In the genomic region with DNA sequence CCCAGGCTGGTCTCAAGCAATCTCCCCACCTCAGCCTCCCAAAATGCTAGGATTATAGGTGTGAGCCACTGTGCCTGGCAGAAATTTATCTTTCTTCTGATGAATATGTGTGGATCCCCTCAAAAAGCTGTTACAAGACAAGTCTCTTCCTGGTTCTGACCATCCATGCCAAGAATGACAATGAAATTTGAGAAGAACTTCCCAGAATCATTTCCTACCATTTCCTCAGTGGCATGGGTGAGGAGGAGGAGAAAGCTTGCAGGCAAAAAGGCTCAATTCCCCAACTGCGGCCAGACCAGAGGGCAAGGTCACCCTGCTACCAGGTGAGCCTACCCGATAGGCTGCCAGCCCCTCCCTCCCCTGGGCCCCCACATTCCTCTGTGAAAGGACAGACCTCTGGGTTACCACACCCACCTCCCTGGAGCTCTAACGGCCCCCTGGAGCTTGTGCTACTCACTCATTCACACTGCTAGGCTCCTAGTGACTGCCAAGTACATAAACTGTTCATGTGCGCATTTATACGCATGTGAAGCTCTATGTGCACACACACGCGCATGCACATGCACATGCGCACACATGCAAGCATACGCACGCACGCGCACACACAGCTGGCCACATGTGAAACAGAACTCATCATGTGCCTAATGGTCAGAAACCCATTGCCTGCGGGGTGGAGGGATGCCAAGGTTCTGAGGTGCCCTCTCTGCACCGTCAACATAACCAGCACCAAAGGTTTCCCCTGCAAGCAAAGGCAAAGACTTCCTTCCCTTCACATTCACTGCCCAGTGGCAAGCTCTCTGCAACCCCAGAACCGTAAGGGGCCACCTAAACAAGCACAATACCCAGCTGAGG, we compare ENCODE assay signal across 27 cellular contexts. TPM values are rescaled to one million over a fixed set of nuclear protein-coding genes. Genes with fewer than 3 reads are reported as not detected.
DNase-seq lines count a peak whose midpoint lies in the region; ATAC-seq, FAIRE-seq and TF ChIP-seq lines count a peak whose summit lies in the region.
"Had no signal": no experiment of that assay in that cellular context is flagged by ENCODE, and none has a peak within 500 bp of the region (broad histone marks: within the 10 kb centered on the region; RNA-seq: fewer than 3 reads in every experiment).

No MANE protein-coding gene starts in this region.

- H3K36me3 Mint-ChIP-seq in activated T-cell treated with anti-CD3 and anti-CD28 coated beads, Interleukin-2, amount 50 U/mL, for 24 hours (ENCODE audit: low read depth), result peaks cover 96% of the 10 kb centered on the region
- H3K36me3 Mint-ChIP-seq in activated T-cell treated with anti-CD3 and anti-CD28 coated beads, Interleukin-2, amount 50 U/mL, for 4 hours (ENCODE audit: insufficient read depth), result peaks cover 55% of the 10 kb centered on the region
- H3K36me3 Mint-ChIP-seq in Calu3 (ENCODE audit: insufficient read depth, unreplicated experiment), result peaks cover 17% of the 10 kb centered on the region

- peaks cover 28% of the 10 kb centered on the region in 2 experiments for H3K36me3 ChIP-seq in endothelial cell of umbilical vein (ENCODE audit: control insufficient read depth in 2 of 2, extremely low read depth in 1 of 2, insufficient read depth in 2 of 2, low read length in 2 of 2)

- no peak overlapping the region for H3K4me3 ChIP-seq in endothelial cell of umbilical vein (replicated peaks in 1 of 3; ENCODE audit: insufficient read depth in 1 of 3, low read depth in 1 of 3, low read length in 3 of 3)
- H3K4me3 ChIP-seq: BLaER1 treated with 17β-estradiol and CSF1 and Interleukin-3, amounts not matched to agents 10 nM and 100 nM; GM23248; HAP-1; SJSA1 had no signal

- intact Hi-C loops in endothelial cell of umbilical vein (cut with micrococcal nuclease), result no loop called here
- intact Hi-C loops in Calu3 (cut with micrococcal nuclease; ENCODE audit: unreplicated experiment), result no loop called here

- H3K4me1 ChIP-seq in endothelial cell of umbilical vein (ENCODE audit: control insufficient read depth, extremely low read depth, insufficient read depth, low read length), result no peaks in the 10 kb centered on the region
- H3K4me1 ChIP-seq: HAP-1, SJSA1 had no signal

- CTCF ChIA-PET in endothelial cell of umbilical vein (lab: Charles Lee), result interaction anchor here (1.6 kb wide), 1 partner anchor 10 kb away, joined by 5 read pairs; no protein-coding TSS in a partner anchor
- CTCF ChIA-PET in Calu3 (lab: Charles Lee), result interaction anchor here (0.6 kb wide), 1 partner anchor 13 kb away, joined by 3 read pairs; no protein-coding TSS in a partner anchor

- no peaks in the 10 kb centered on the region for H4K20me1 ChIP-seq in endothelial cell of umbilical vein (replicated peaks; ENCODE audit: control insufficient read depth, extremely low read depth, insufficient read depth, low read length)

- H3K9ac ChIP-seq in endothelial cell of umbilical vein (replicated peaks; ENCODE audit: extremely low read depth, insufficient read depth, low read length), result no peak overlapping the region
- H3K9ac ChIP-seq: BLaER1 treated with 17β-estradiol and CSF1 and Interleukin-3, amounts not matched to agents 10 nM and 100 nM; GM23248 had no signal

- no peak overlapping the region for H3K4me3 Mint-ChIP-seq in activated T-cell treated with anti-CD3 and anti-CD28 coated beads, Interleukin-2, amount 50 U/mL, for 24 hours
- no peak overlapping the region for H3K4me3 Mint-ChIP-seq in activated T-cell treated with anti-CD3 and anti-CD28 coated beads, Interleukin-2, amount 50 U/mL, for 4 hours
- H3K4me3 Mint-ChIP-seq in Calu3 (ENCODE audit: low read depth, unreplicated experiment), result no peak overlapping the region
- H3K4me3 Mint-ChIP-seq: CD8-positive, alpha-beta T cell had no signal

- no peaks in the 10 kb centered on the region for H3K9me3 ChIP-seq in endothelial cell of umbilical vein (replicated peaks; ENCODE audit: control insufficient read depth, insufficient read depth, low read length)
- H3K9me3 ChIP-seq: BLaER1 treated with 17β-estradiol and CSF1 and Interleukin-3, amounts not matched to agents 10 nM and 100 nM; HAP-1; SJSA1 had no signal

- DNase-seq in activated T-cell treated with anti-CD3 and anti-CD28 coated beads, Interleukin-2, amount 50 U/mL, for 24 hours, result peak; percentile 19
- DNase-seq in activated T-cell treated with anti-CD3 and anti-CD28 coated beads, Interleukin-2, amount 50 U/mL, for 4 hours, result no peak
- DNase-seq in endothelial cell of umbilical vein (ENCODE audit: low read depth, low spot score), result peak; percentile 35
- peak; percentile 59 for DNase-seq in mesenteric fat pad (ENCODE audit: low spot score)
- no peak for DNase-seq in amygdala (lab: John Stamatoyannopoulos, UW)
- no peak for DNase-seq in NCI-H146 (lab: John Stamatoyannopoulos, UW)
- DNase-seq in Calu3, result no peak
- DNase-seq: 8988T; CD8-positive, alpha-beta T cell; GM23248; KG1; NCI-H1105; NCI-H1694; NCI-H2081; NCI-H2171; NCI-H345; NCI-H524; NCI-H774 had no signal

- no peaks in the 10 kb centered on the region for H3K9me1 ChIP-seq in endothelial cell of umbilical vein (replicated peaks; ENCODE audit: control insufficient read depth, extremely low read depth, insufficient read depth, low read length)

- BruUV-seq in endothelial cell of umbilical vein (replicated peaks; lab: Mats Ljungman, UMichigan) (no TSS peak), Calu3 (replicated peaks; lab: Mats Ljungman, UMichigan) (no TSS peak)

- peaks cover 18% of the 10 kb centered on the region for H3K4me1 Mint-ChIP-seq in activated T-cell treated with anti-CD3 and anti-CD28 coated beads, Interleukin-2, amount 50 U/mL, for 24 hours (ENCODE audit: low read depth)
- peaks cover 4% of the 10 kb centered on the region for H3K4me1 Mint-ChIP-seq in activated T-cell treated with anti-CD3 and anti-CD28 coated beads, Interleukin-2, amount 50 U/mL, for 4 hours (ENCODE audit: low read depth)
- no peaks in the 10 kb centered on the region for H3K4me1 Mint-ChIP-seq in Calu3 (ENCODE audit: low read depth, unreplicated experiment)

- H2AFZ ChIP-seq in endothelial cell of umbilical vein (ENCODE audit: low read depth, low read length), result no peak overlapping the region
- H2AFZ ChIP-seq: GM23248 had no signal

- no peaks in the 10 kb centered on the region for H3K79me2 ChIP-seq in endothelial cell of umbilical vein (ENCODE audit: control insufficient read depth, insufficient read depth, low read length)

- dilution Hi-C loops in endothelial cell of umbilical vein (cut with MboI; ENCODE audit: extremely low pct_ligation_motif_present, low sequenced_read_pairs), result no loop called here

- no peak overlapping the region for H3K27ac ChIP-seq in endothelial cell of umbilical vein (ENCODE audit: insufficient read depth, low read depth, low read length)
- H3K27ac ChIP-seq: BLaER1 treated with 17β-estradiol and CSF1 and Interleukin-3, amounts not matched to agents 10 nM and 100 nM; GM23248; HL-60; SJSA1 had no signal

- TF ChIP-seq POLR2A in endothelial cell of umbilical vein (IDR thresholded peaks at IDR 0.05; ENCODE audit: low read depth, low read length), result no peak

- no peaks in the 10 kb centered on the region for H3K9me3 Mint-ChIP-seq in activated T-cell treated with anti-CD3 and anti-CD28 coated beads, Interleukin-2, amount 50 U/mL, for 24 hours
- no peaks in the 10 kb centered on the region for H3K9me3 Mint-ChIP-seq in activated T-cell treated with anti-CD3 and anti-CD28 coated beads, Interleukin-2, amount 50 U/mL, for 4 hours
- no peaks in the 10 kb centered on the region for H3K9me3 Mint-ChIP-seq in Calu3 (ENCODE audit: low read depth, unreplicated experiment)
- H3K9me3 Mint-ChIP-seq: CD8-positive, alpha-beta T cell had no signal

- ATAC-seq in activated T-cell treated with anti-CD3 and anti-CD28 coated beads, Interleukin-2, amount 50 U/mL, for 4 hours, result no peak
- ATAC-seq: CD8-positive, alpha-beta T cell; Right ventricle myocardium inferior had no signal

- H3K27me3 Mint-ChIP-seq in activated T-cell treated with anti-CD3 and anti-CD28 coated beads, Interleukin-2, amount 50 U/mL, for 24 hours, result no peaks in the 10 kb centered on the region
- no peaks in the 10 kb centered on the region for H3K27me3 Mint-ChIP-seq in activated T-cell treated with anti-CD3 and anti-CD28 coated beads, Interleukin-2, amount 50 U/mL, for 4 hours (ENCODE audit: low read depth)
- no peaks in the 10 kb centered on the region for H3K27me3 Mint-ChIP-seq in Calu3 (ENCODE audit: unreplicated experiment)

- no peaks in the 10 kb centered on the region for H3K27me3 ChIP-seq in endothelial cell of umbilical vein (ENCODE audit: control insufficient read depth in 2 of 2, insufficient read depth in 2 of 2, low read length in 2 of 2)
- H3K27me3 ChIP-seq: BLaER1 treated with 17β-estradiol and CSF1 and Interleukin-3, amounts not matched to agents 10 nM and 100 nM; SJSA1 had no signal

- FAIRE-seq in endothelial cell of umbilical vein (lab: Jason Lieb, UNC), result peak; percentile 43
- FAIRE-seq: G401.6, GM18507, RCC 7860 had no signal

- H3K4me2 ChIP-seq in endothelial cell of umbilical vein (ENCODE audit: insufficient read depth, low read length), result no peak overlapping the region

- H3K27ac Mint-ChIP-seq in activated T-cell treated with anti-CD3 and anti-CD28 coated beads, Interleukin-2, amount 50 U/mL, for 24 hours, result no peak overlapping the region
- H3K27ac Mint-ChIP-seq in Calu3 (ENCODE audit: unreplicated experiment), result no peak overlapping the region
- H3K27ac Mint-ChIP-seq: CD8-positive, alpha-beta T cell had no signal

- TF ChIP-seq CTCF in endothelial cell of umbilical vein (IDR thresholded peaks at IDR 0.05; ENCODE audit: extremely low read depth in 1 of 2, insufficient read depth in 1 of 2, low read depth in 1 of 2, low read length in 2 of 2), result no peak
- no peak for TF ChIP-seq CTCF in Calu3 (IDR thresholded peaks at IDR 0.05; ENCODE audit: unreplicated experiment)

- POLR2A ChIA-PET in endothelial cell of umbilical vein (lab: Charles Lee), result no interaction called here

RNA-seq across cellular contexts. Expression of gene MRAP, which starts 17.1 kb away (rescaled TPM):
- not detected for total RNA-seq in activated T-cell treated with anti-CD3 and anti-CD28 coated beads, Interleukin-2, amount 50 U/mL, for 4 hours
- total RNA-seq in endothelial cell of umbilical vein (not detected in 2 replicates), mesenteric fat pad (149 TPM), Calu3 (2022) (not detected in 2 replicates)
- not detected in 2 replicates for polyA plus RNA-seq in endothelial cell of umbilical vein
- polyA plus RNA-seq in endothelial cell of umbilical vein (2011; cell fraction: cytosol; rRNA removed), result not detected in 2 replicates
- not detected in 2 replicates for polyA plus RNA-seq in endothelial cell of umbilical vein (2011; cell fraction: nucleus; rRNA removed)
- polyA plus RNA-seq in endothelial cell of umbilical vein (2012), result not detected in 2 replicates
- not detected in 2 replicates for polyA minus RNA-seq in endothelial cell of umbilical vein
- polyA minus RNA-seq in endothelial cell of umbilical vein (2011; cell fraction: cytosol; rRNA and poly(A)+ RNA removed), result not detected
- not detected in 2 replicates for polyA minus RNA-seq in endothelial cell of umbilical vein (2011; cell fraction: nucleus; rRNA and poly(A)+ RNA removed)
- total RNA-seq: CD8-positive, alpha-beta T cell; Daoy; GM23248; SJSA1 had no signal
- polyA plus RNA-seq: GM23248 had no signal

RNA-seq across cellular contexts. Expression of gene MIS18A, which starts 36.9 kb away (rescaled TPM):
- total RNA-seq in activated T-cell treated with anti-CD3 and anti-CD28 coated beads, Interleukin-2, amount 50 U/mL, for 4 hours, result 10 to 100 TPM; 21.2 to 30.7 (median 22.8) TPM
- total RNA-seq in endothelial cell of umbilical vein (19.4 and 19.7 TPM in 2 replicates), mesenteric fat pad (5.4 TPM), Calu3 (2022) (10.9 and 13.7 TPM in 2 replicates)
- 6.3 and 7.9 TPM in 2 replicates for polyA plus RNA-seq in endothelial cell of umbilical vein
- 10.1 and 10.7 TPM in 2 replicates for polyA plus RNA-seq in endothelial cell of umbilical vein (2011; cell fraction: cytosol; rRNA removed)
- polyA plus RNA-seq in endothelial cell of umbilical vein (2011; cell fraction: nucleus; rRNA removed), result 2.2 and 4.7 TPM in 2 replicates
- polyA plus RNA-seq in endothelial cell of umbilical vein (2012), result 10.7 and 15.0 TPM in 2 replicates
- polyA minus RNA-seq in endothelial cell of umbilical vein, result 2.2 and 4.8 TPM in 2 replicates
- polyA minus RNA-seq in endothelial cell of umbilical vein (2011; cell fraction: cytosol; rRNA and poly(A)+ RNA removed), result 6.6 TPM
- polyA minus RNA-seq in endothelial cell of umbilical vein (2011; cell fraction: nucleus; rRNA and poly(A)+ RNA removed), result 0.96 and 1.1 TPM in 2 replicates

Comparison
In these comparisons a context has a peak if more than half of its experiments do, and no peak if none do; other contexts are left out.
1. DNase-seq: peak in activated T-cell treated with anti-CD3 and anti-CD28 coated beads, Interleukin-2, amount 50 U/mL, for 24 hours (single experiment), endothelial cell of umbilical vein (single experiment) and mesenteric fat pad (single experiment); none in activated T-cell treated with anti-CD3 and anti-CD28 coated beads, Interleukin-2, amount 50 U/mL, for 4 hours (single experiment), amygdala (0 of 56), NCI-H146 (single experiment) and Calu3 (single experiment).
2. RNA of gene MRAP, which starts 17.1 kb away (total RNA-seq): 149 TPM in mesenteric fat pad (single experiment); not detected in activated T-cell treated with anti-CD3 and anti-CD28 coated beads, Interleukin-2, amount 50 U/mL, for 4 hours, not detected in endothelial cell of umbilical vein and not detected in Calu3; every median in the first group is over 100 times any median in the second.